Comparison of ENCODE assay signal across 8 cellular contexts in genomic region chr7:77327067-77327931, GRCh38.
DNase-seq lines count a peak whose midpoint lies in the region; ATAC-seq, FAIRE-seq and TF ChIP-seq lines count a peak whose summit lies in the region.

No MANE protein-coding gene starts in this region.

- peak overlapping the region; percentile 44 for H3K27ac Mint-ChIP-seq in Calu3 (ENCODE audit: unreplicated experiment)
- peak overlapping the region; percentile 82 to 93 for H3K27ac Mint-ChIP-seq in effector memory CD8-positive, alpha-beta T cell
- H3K27ac Mint-ChIP-seq in nephron progenitor cell: peak overlapping the region; percentile 5

- BruUV-seq in Calu3 (replicated peaks; lab: Mats Ljungman, UMichigan): no TSS peak

- no peak for FAIRE-seq in RCC 7860 (lab: Jason Lieb, UNC)

- DNase-seq in Calu3 (peak; percentile 72), NCI-H69 (lab: John Stamatoyannopoulos, UW) (peak; percentile 81), nephron progenitor cell (peak; percentile 27), NCI-H526 treated with DMSO at 0.1 percent for 48 hours (lab: John Stamatoyannopoulos, UW) (no peak), NCI-H2171 treated with DMSO at 0.1 percent for 48 hours (lab: John Stamatoyannopoulos, UW) (no peak), RCC 7860 (ENCODE audit: low spot score) (no peak)
- DNase-seq in effector memory CD8-positive, alpha-beta T cell: no peak

- TF ChIP-seq CTCF in Calu3 (IDR thresholded peaks at IDR 0.05; ENCODE audit: unreplicated experiment) (no peak), nephron progenitor cell (IDR thresholded peaks at IDR 0.05) (no peak)

- no peak overlapping the region for H3K4me3 Mint-ChIP-seq in Calu3 (ENCODE audit: low read depth, unreplicated experiment)
- peak overlapping the region; percentile 62 to 77 for H3K4me3 Mint-ChIP-seq in effector memory CD8-positive, alpha-beta T cell
- no peak overlapping the region for H3K4me3 Mint-ChIP-seq in nephron progenitor cell

- intact Hi-C loops in Calu3 (cut with micrococcal nuclease; ENCODE audit: unreplicated experiment): loop anchor here (5.0 kb wide), 1 partner anchor 80 kb away; no protein-coding TSS in a partner anchor

- H3K27me3 Mint-ChIP-seq in Calu3 (ENCODE audit: unreplicated experiment) (no peaks in the 10 kb centered on the region), nephron progenitor cell (ENCODE audit: low read depth, poor library complexity) (peaks cover 1% of the 10 kb centered on the region)
- no peaks in the 10 kb centered on the region for H3K27me3 Mint-ChIP-seq in effector memory CD8-positive, alpha-beta T cell

- ATAC-seq in effector memory CD8-positive, alpha-beta T cell (replicated peaks): no peak
- no peak for ATAC-seq in HG02840 (IDR thresholded peaks at IDR 0.05; ENCODE audit: low FRiP score, unreplicated experiment)

- peaks cover 35% of the 10 kb centered on the region for H3K4me1 Mint-ChIP-seq in Calu3 (ENCODE audit: low read depth, unreplicated experiment)
- peaks cover 40 to 47% of the 10 kb centered on the region in 2 donors for H3K4me1 Mint-ChIP-seq in effector memory CD8-positive, alpha-beta T cell (ENCODE audit: low read depth in 2 of 2)
- peaks cover 39% of the 10 kb centered on the region for H3K4me1 Mint-ChIP-seq in nephron progenitor cell

- CTCF ChIA-PET in Calu3 (lab: Charles Lee): no interaction called here

- H3K9me3 Mint-ChIP-seq in Calu3 (ENCODE audit: low read depth, unreplicated experiment): no peaks in the 10 kb centered on the region
- no peaks in the 10 kb centered on the region for H3K9me3 Mint-ChIP-seq in effector memory CD8-positive, alpha-beta T cell
- no peaks in the 10 kb centered on the region for H3K9me3 Mint-ChIP-seq in nephron progenitor cell

- H3K36me3 Mint-ChIP-seq in Calu3 (ENCODE audit: insufficient read depth, unreplicated experiment): peaks cover 5% of the 10 kb centered on the region
- H3K36me3 Mint-ChIP-seq in effector memory CD8-positive, alpha-beta T cell (ENCODE audit: insufficient read depth): peaks cover 15% of the 10 kb centered on the region
- no peaks in the 10 kb centered on the region for H3K36me3 Mint-ChIP-seq in nephron progenitor cell (ENCODE audit: low read depth)

Comparison
In these comparisons a context has a peak if more than half of its experiments do, and no peak if none do; other contexts are left out.
1. DNase-seq: peak in Calu3 (single experiment), NCI-H69 (single experiment) and nephron progenitor cell (single experiment); none in effector memory CD8-positive, alpha-beta T cell (0 of 3), NCI-H526 treated with DMSO at 0.1 percent for 48 hours (single experiment), NCI-H2171 treated with DMSO at 0.1 percent for 48 hours (single experiment) and RCC 7860 (single experiment).
2. H3K27ac Mint-ChIP-seq: peak in every context shown above with its lines; median percentile 88 in effector memory CD8-positive, alpha-beta T cell; 44 in Calu3; 5 in nephron progenitor cell.
3. H3K4me3 Mint-ChIP-seq: peak in effector memory CD8-positive, alpha-beta T cell (2 of 2); none in Calu3 (single experiment) and nephron progenitor cell (single experiment).